In genomic region chr1:208256091-208256490, GRCh38 we compare ENCODE assay signal across 21 cellular contexts. TPM values are rescaled to one million over a fixed set of nuclear protein-coding genes. Genes with fewer than 3 reads are reported as not detected.
DNase-seq lines count a peak whose midpoint lies in the region; ATAC-seq and TF ChIP-seq lines count a peak whose summit lies in the region.
"Had no signal": no experiment of that assay in that cellular context is flagged by ENCODE, and none has a peak within 500 bp of the region (broad histone marks: within the 10 kb centered on the region; RNA-seq: fewer than 3 reads in every experiment).

No MANE protein-coding gene starts in this region.

- peak overlapping the region; percentile 66 for H4K91ac ChIP-seq in trophoblast cell (ENCODE audit: low read depth, low read length)

- H3K4ac ChIP-seq in trophoblast cell (ENCODE audit: low read depth, low read length): no peak overlapping the region

- H3K36me3 Mint-ChIP-seq in endodermal cell (ENCODE audit: low read depth): peaks cover 2% of the 10 kb centered on the region
- H3K36me3 Mint-ChIP-seq in T-cell: no peaks in the 10 kb centered on the region
- H3K36me3 Mint-ChIP-seq: CD4-positive, alpha-beta memory T cell had no signal

- no peak overlapping the region for H3K23ac ChIP-seq in trophoblast cell (ENCODE audit: low read length)

- peaks cover 36% of the 10 kb centered on the region for H3K4me1 ChIP-seq in MM.1S (ENCODE audit: low read length)
- peaks cover 4% of the 10 kb centered on the region for H3K4me1 ChIP-seq in endodermal cell (ENCODE audit: control insufficient read depth, insufficient read depth, low read length)
- H3K4me1 ChIP-seq in trophoblast cell (ENCODE audit: control insufficient read depth in 1 of 2, insufficient read depth in 2 of 2, low read length in 2 of 2): peaks cover 26 to 27% of the 10 kb centered on the region in 2 experiments
- H3K4me1 ChIP-seq: SJCRH30 had no signal

- no peak overlapping the region for H4K12ac ChIP-seq in trophoblast cell (ENCODE audit: low read depth, low read length)

- H3K9me3 Mint-ChIP-seq in endodermal cell: peaks cover 18% of the 10 kb centered on the region
- H3K9me3 Mint-ChIP-seq in T-cell: peaks cover 0 to 2% (median 0%) of the 10 kb centered on the region in 3 donors

- H2AFZ ChIP-seq in MM.1S (ENCODE audit: low read length) (no peak overlapping the region), trophoblast cell (ENCODE audit: insufficient read depth, low read length, poor library complexity) (no peak overlapping the region)

- DNase-seq in EH (ENCODE audit: low read depth) (peak; percentile 49), MM.1S (no peak), endodermal cell (peak; percentile 11), trophoblast cell (peak; percentile 83 to 91), T-cell (no peak), NCI-H2029 treated with DMSO at 0.1 percent for 48 hours (lab: John Stamatoyannopoulos, UW) (no peak)
- no peak for DNase-seq in stimulated activated CD4-positive, alpha-beta T cell treated with anti-CD3 and anti-CD28 coated beads, Interleukin-2, amount 100 ng/mL, for 48 hours
- DNase-seq: C1 segment of cervical spinal cord; CD4-positive, alpha-beta memory T cell; COR-L47; IMR-90; KG1; NCI-H1092; NCI-H1417 treated with DMSO at 0.1 percent for 48 hours; NCI-H1694 treated with DMSO at 0.1 percent for 48 hours; NCI-H2171 treated with DMSO at 0.1 percent for 48 hours; NCI-H345; NCI-H510A treated with DMSO at 0.1 percent for 48 hours had no signal

- H3K4me3 Mint-ChIP-seq in endodermal cell: no peak overlapping the region
- H3K4me3 Mint-ChIP-seq in T-cell: no peak overlapping the region
- H3K4me3 Mint-ChIP-seq: CD4-positive, alpha-beta memory T cell had no signal

- H2BK5ac ChIP-seq in trophoblast cell (ENCODE audit: low read depth, low read length, poor library complexity): peak overlapping the region; percentile 81

- H3K79me2 ChIP-seq in MM.1S (ENCODE audit: low read length) (no peaks in the 10 kb centered on the region), trophoblast cell (ENCODE audit: control insufficient read depth, insufficient read depth, low read length, poor library complexity) (peaks cover 3% of the 10 kb centered on the region)

- no peaks in the 10 kb centered on the region for H3K9me3 ChIP-seq in MM.1S (replicated peaks; ENCODE audit: insufficient read depth, low read length)
- H3K9me3 ChIP-seq in endodermal cell (ENCODE audit: control insufficient read depth, low read length): peaks cover 20% of the 10 kb centered on the region
- H3K9me3 ChIP-seq in trophoblast cell (ENCODE audit: insufficient read depth, low read depth, low read length): no peaks in the 10 kb centered on the region
- H3K9me3 ChIP-seq: SJCRH30 had no signal

- WGBS in endodermal cell (ENCODE audit: insufficient coverage in 1 of 2, insufficient read length in 1 of 2), 2 experiments: 100% methylated on average over 1 of the region's 1 CpG; no CpG with 5 or more reads in 1 of the 2 experiments
- no CpG with 5 or more reads among the region's 1 CpG for WGBS in trophoblast cell (ENCODE audit: extremely low coverage, insufficient coverage, insufficient read length)

- peak overlapping the region; percentile 29 for H2BK120ac ChIP-seq in trophoblast cell (ENCODE audit: insufficient read depth, low read length, poor library complexity)

- H3F3A ChIP-seq in MM.1S (ENCODE audit: insufficient read depth, low read length): peaks cover 14% of the 10 kb centered on the region; the same call in 1 of the 2 replicates

- H3K27ac Mint-ChIP-seq in endodermal cell: no peak overlapping the region
- no peak overlapping the region for H3K27ac Mint-ChIP-seq in T-cell
- H3K27ac Mint-ChIP-seq: CD4-positive, alpha-beta memory T cell had no signal

- no peak overlapping the region for H3K9ac ChIP-seq in MM.1S (ENCODE audit: low read length)
- H3K9ac ChIP-seq in endodermal cell (ENCODE audit: extremely low read depth, low read length, poor library complexity, severe bottlenecking): no peak overlapping the region
- H3K9ac ChIP-seq in trophoblast cell (ENCODE audit: low read length): no peak overlapping the region

- H3K27ac ChIP-seq in MM.1S (ENCODE audit: low read length): no peak overlapping the region; the same call in 1 of the 2 replicates
- H3K27ac ChIP-seq in endodermal cell (ENCODE audit: low read depth, low read length): no peak overlapping the region
- peak overlapping the region; percentile 92 for H3K27ac ChIP-seq in trophoblast cell (ENCODE audit: low read depth, low read length)
- H3K27ac ChIP-seq: SJCRH30 had no signal

- H4K8ac ChIP-seq in trophoblast cell (ENCODE audit: low read depth, low read length): peak overlapping the region; percentile 17

- POLR2A ChIA-PET in T-cell (lab: Charles Lee): no interaction called here

- ATAC-seq in T-cell (replicated peaks in 1 of 4): no peak
- ATAC-seq: HCT116, Right ventricle myocardium inferior had no signal

- peak overlapping the region; percentile 22 for H3K18ac ChIP-seq in trophoblast cell (ENCODE audit: low read length)

- H2BK12ac ChIP-seq in trophoblast cell (ENCODE audit: low read length): peak overlapping the region; percentile 42

- H4K20me1 ChIP-seq in MM.1S (ENCODE audit: insufficient read depth, low read length): no peaks in the 10 kb centered on the region

- H3K27me3 ChIP-seq in MM.1S (replicated peaks; ENCODE audit: insufficient read depth, low read length) (no peaks in the 10 kb centered on the region), endodermal cell (ENCODE audit: control insufficient read depth, insufficient read depth, low read length, poor library complexity, severe bottlenecking) (no peaks in the 10 kb centered on the region), trophoblast cell (ENCODE audit: insufficient read depth, low read length) (no peaks in the 10 kb centered on the region)
- H3K27me3 ChIP-seq: SJCRH30 had no signal

- H3K14ac ChIP-seq in trophoblast cell (ENCODE audit: low read length): peak overlapping the region; percentile 41

- CTCF ChIA-PET in T-cell (lab: Charles Lee): no interaction called here

- H3K9me2 ChIP-seq in MM.1S (replicated peaks; ENCODE audit: insufficient read depth, low read length): no peaks in the 10 kb centered on the region

- peak overlapping the region; percentile 50 for H2AK5ac ChIP-seq in trophoblast cell (ENCODE audit: low read length)

- H3K4me1 Mint-ChIP-seq in endodermal cell (peaks cover 36% of the 10 kb centered on the region), T-cell (no peaks in the 10 kb centered on the region)
- H3K4me1 Mint-ChIP-seq: CD4-positive, alpha-beta memory T cell had no signal

- H3K27me3 Mint-ChIP-seq in endodermal cell (ENCODE audit: insufficient read depth): peaks cover 8% of the 10 kb centered on the region
- H3K27me3 Mint-ChIP-seq in T-cell: peaks cover 51 to 53% of the 10 kb centered on the region in 2 donors

- peak overlapping the region; percentile 42 for H3K4me2 ChIP-seq in MM.1S (ENCODE audit: low read depth, low read length)
- peak overlapping the region; percentile 23 for H3K4me2 ChIP-seq in trophoblast cell (ENCODE audit: low read length)

- H3K79me1 ChIP-seq in trophoblast cell (ENCODE audit: low read length): peaks cover 17% of the 10 kb centered on the region

- TF ChIP-seq CTCF in MM.1S (IDR thresholded peaks at IDR 0.05; ENCODE audit: low read length): no peak
- no peak for TF ChIP-seq CTCF in endodermal cell (conservative IDR thresholded peaks at IDR 0.05)

- H3K36me3 ChIP-seq in MM.1S (replicated peaks; ENCODE audit: insufficient read depth, low read length) (no peaks in the 10 kb centered on the region), endodermal cell (ENCODE audit: control insufficient read depth, insufficient read depth, low read length) (peaks cover 6% of the 10 kb centered on the region), trophoblast cell (ENCODE audit: control insufficient read depth in 1 of 2, insufficient read depth in 2 of 2, low read length in 2 of 2) (no peaks in the 10 kb centered on the region)
- H3K36me3 ChIP-seq: SJCRH30 had no signal

- H3K4me3 ChIP-seq in MM.1S (ENCODE audit: low read length) (no peak overlapping the region), endodermal cell (ENCODE audit: low read length) (no peak overlapping the region), trophoblast cell (ENCODE audit: low read depth, low read length) (peak overlapping the region; percentile 49)
- H3K4me3 ChIP-seq: SJCRH30 had no signal

RNA-seq across cellular contexts. Expression of gene PLXNA2, which starts 11.9 kb away (rescaled TPM):
- total RNA-seq in endodermal cell (10 to 100 TPM; 61.2 to 86.1 TPM), T-cell (1 to 10 TPM; 1.3 to 2.6 (median 2.2) TPM)
- polyA plus RNA-seq in endodermal cell (2013, experiment 1 of 2): 22.9 TPM
- 24.4 TPM for polyA plus RNA-seq in endodermal cell (2013, experiment 2 of 2)
- 35.3 and 35.7 TPM in 2 replicates for polyA plus RNA-seq in trophoblast cell (2013)

Comparison
In these comparisons a context has a peak if more than half of its experiments do, and no peak if none do; other contexts are left out.
1. DNase-seq: peak in EH (single experiment), endodermal cell (single experiment) and trophoblast cell (2 of 2); none in MM.1S (single experiment), stimulated activated CD4-positive, alpha-beta T cell treated with anti-CD3 and anti-CD28 coated beads, Interleukin-2, amount 100 ng/mL, for 48 hours (0 of 2), T-cell (0 of 34) and NCI-H2029 treated with DMSO at 0.1 percent for 48 hours (single experiment).
2. RNA of gene PLXNA2, which starts 11.9 kb away (total RNA-seq): 61.2 to 86.1 TPM in endodermal cell; 1.3 to 2.6 TPM in T-cell; every median in the first group is over 10 times any median in the second.